1 cellular context compared by ENCODE assay signal in genomic region chr20:5028258-5029059, GRCh38.
TF ChIP-seq lines count a peak whose summit lies in the region.

No MANE protein-coding gene starts in this region.

TF ChIP-seq in HepG2, 621 proteins besides CTCF, POLR2A, EP300 and RAD21 (continued from another document and continues in another):
- TF ChIP-seq YEATS4 (CRISPR knock-in tag; IDR thresholded peaks at IDR 0.05; ENCODE audit: borderline replicate concordance) (0 out of 2 replicates have a peak, but pooled peaks have one; percentile 25), ZNF609 (CRISPR knock-in tag; IDR thresholded peaks at IDR 0.05; ENCODE audit: borderline replicate concordance) (peak; percentile 61; the same call in 1 of the 2 replicates), MLX (CRISPR knock-in tag; IDR thresholded peaks at IDR 0.05) (0 out of 2 replicates have a peak, but pooled peaks have one; percentile 15), DMAP1 (CRISPR knock-in tag; IDR thresholded peaks at IDR 0.05) (peak; percentile 54; the same call in 1 of the 2 replicates), FOXK1 (CRISPR knock-in tag; IDR thresholded peaks at IDR 0.05; ENCODE audit: borderline replicate concordance, low read depth) (peak; percentile 55; the same call in 1 of the 2 replicates), ZNF556 (CRISPR knock-in tag; IDR thresholded peaks at IDR 0.05; ENCODE audit: borderline replicate concordance) (0 out of 2 replicates have a peak, but pooled peaks have one; percentile 17), ZEB1 (IDR thresholded peaks at IDR 0.05; ENCODE audit: insufficient replicate concordance, low read depth) (peak; percentile 78), PHF8 (CRISPR knock-in tag; IDR thresholded peaks at IDR 0.05) (peak; percentile 8; the same call in 1 of the 2 replicates), HOMEZ (CRISPR knock-in tag; IDR thresholded peaks at IDR 0.05; ENCODE audit: low read depth) (0 out of 2 replicates have a peak, but pooled peaks have one; percentile 12), ZNF280D (CRISPR knock-in tag; IDR thresholded peaks at IDR 0.05) (0 out of 2 replicates have a peak, but pooled peaks have one; percentile 7), HMG20B (CRISPR knock-in tag; conservative IDR thresholded peaks at IDR 0.05) (peak; percentile 62), ZBTB44 (CRISPR knock-in tag; IDR thresholded peaks at IDR 0.05) (0 out of 2 replicates have a peak, but pooled peaks have one; percentile 33), ZNF430 (CRISPR knock-in tag; IDR thresholded peaks at IDR 0.05) (0 out of 2 replicates have a peak, but pooled peaks have one; percentile 33), SPEN (CRISPR knock-in tag; IDR thresholded peaks at IDR 0.05; ENCODE audit: low read depth) (0 out of 2 replicates have a peak, but pooled peaks have one; percentile 39), NCOA2 (CRISPR knock-in tag; IDR thresholded peaks at IDR 0.05) (peak; percentile 96), PHF21A (CRISPR knock-in tag; IDR thresholded peaks at IDR 0.05) (peak; percentile 76), HMGXB3 (CRISPR knock-in tag; IDR thresholded peaks at IDR 0.05; ENCODE audit: borderline replicate concordance) (0 out of 2 replicates have a peak, but pooled peaks have one; percentile 52), ZFX (CRISPR knock-in tag; IDR thresholded peaks at IDR 0.05; ENCODE audit: low read depth) (0 out of 2 replicates have a peak, but pooled peaks have one; percentile 34), NCOR1 (IDR thresholded peaks at IDR 0.05; ENCODE audit: borderline replicate concordance, low read length) (peak; percentile 91), ISL2 (CRISPR knock-in tag; IDR thresholded peaks at IDR 0.05) (peak; percentile 82), THRA (CRISPR knock-in tag; IDR thresholded peaks at IDR 0.05; ENCODE audit: borderline replicate concordance) (peak; percentile 89), ZBTB25 (CRISPR knock-in tag; IDR thresholded peaks at IDR 0.05) (peak; percentile 67; the same call in 1 of the 2 replicates), ATF2 (CRISPR knock-in tag; IDR thresholded peaks at IDR 0.05) (peak; percentile 81)
